8 cellular contexts compared by ENCODE assay signal in genomic region chrY:3002685-3003509, GRCh38.
DNase-seq lines count a peak whose midpoint lies in the region; ATAC-seq, FAIRE-seq and TF ChIP-seq lines count a peak whose summit lies in the region.

No MANE protein-coding gene starts in this region.

- H3K4me3 ChIP-seq in CD4-positive, alpha-beta memory T cell (ENCODE audit: low read length in 2 of 2) = peak overlapping the region; percentile 45 to 61
- H3K4me3 ChIP-seq in HepG2 (replicated peaks in 1 of 3; ENCODE audit: insufficient read depth in 1 of 3, low read depth in 2 of 3, low read length in 3 of 3) (peak overlapping the region; percentile 58 to 67 (median 64)), brain microvascular endothelial cell (ENCODE audit: low read depth, low read length) (no peak overlapping the region)

- TF ChIP-seq EP300 in HepG2 (IDR thresholded peaks at IDR 0.05; ENCODE audit: low read depth in 2 of 2, low read length in 2 of 2) (no peak), HepG2 (CRISPR knock-in tag; IDR thresholded peaks at IDR 0.05; ENCODE audit: borderline replicate concordance) (no peak)

- no peaks in the 10 kb centered on the region for H3K27me3 ChIP-seq in CD4-positive, alpha-beta memory T cell (ENCODE audit: insufficient read depth, low read length)
- H3K27me3 ChIP-seq in HepG2 (ENCODE audit: control insufficient read depth in 1 of 2, insufficient read depth in 2 of 2, low read length in 2 of 2) (no peaks in the 10 kb centered on the region; a peak in 1 of 5 replicates), brain microvascular endothelial cell (replicated peaks) (no peaks in the 10 kb centered on the region)

- no peaks in the 10 kb centered on the region for H4K20me1 ChIP-seq in HepG2 (ENCODE audit: insufficient read depth, low read length)

- peaks cover 55% of the 10 kb centered on the region for H3K4me1 ChIP-seq in CD4-positive, alpha-beta memory T cell (ENCODE audit: insufficient read depth, low read length)
- H3K4me1 ChIP-seq in HepG2 (ENCODE audit: insufficient read depth, low read length) = peaks cover 29% of the 10 kb centered on the region

- peak overlapping the region; percentile 94 for H2AFZ ChIP-seq in HepG2 (ENCODE audit: low read length)

- H3K27ac ChIP-seq in CD4-positive, alpha-beta memory T cell (ENCODE audit: low read depth, low read length) = peak overlapping the region; percentile 78
- H3K27ac ChIP-seq in HepG2 (ENCODE audit: extremely low read length, insufficient read depth, low read length) = no peak overlapping the region
- H3K27ac ChIP-seq in brain microvascular endothelial cell = no peak overlapping the region

- CTCF ChIA-PET in CD4-positive, alpha-beta memory T cell (lab: Charles Lee; ENCODE audit: partially characterized antibody) = interaction anchor here (0.9 kb wide), 1 partner anchor 9 kb away, joined by 4 read pairs; no protein-coding TSS in a partner anchor
- CTCF ChIA-PET in activated CD4-positive, alpha-beta memory T cell treated with anti-CD3 and anti-CD28 coated beads for 36 hours (lab: Charles Lee) = no interaction called here
- CTCF ChIA-PET in HepG2 (lab: Yijun Ruan, JAX; ENCODE audit: low intra/inter-chr PET ratio, low total read pairs) = no interaction called here

- H3K4me3 Mint-ChIP-seq in CD4-positive, alpha-beta memory T cell = peak overlapping the region in 2 of 8 donors; percentile 94 to 97
- peak overlapping the region; percentile 78 for H3K4me3 Mint-ChIP-seq in activated CD4-positive, alpha-beta memory T cell treated with anti-CD3 and anti-CD28 coated beads for 36 hours

- POLR2A ChIA-PET in CD4-positive, alpha-beta memory T cell (lab: Charles Lee; ENCODE audit: partially characterized antibody) = interaction anchor here (2.7 to 2.8 kb wide), 2 partner anchors 66 to 68 kb away, joined by 9 to 19 read pairs; partner anchors contain the start of gene ZFY
- POLR2A ChIA-PET in activated CD4-positive, alpha-beta memory T cell treated with anti-CD3 and anti-CD28 coated beads for 36 hours (lab: Charles Lee) = no interaction called here
- POLR2A ChIA-PET in HepG2 (lab: Yijun Ruan, JAX) = no interaction called here

- in situ Hi-C loops in HepG2 (cut with HindIII; ENCODE audit: extremely low pct_ligation_motif_present, low pct_unique_long_range_greater_than_20kb) = no loop called here
- in situ Hi-C loops in brain microvascular endothelial cell (cut with HindIII; ENCODE audit: low pct_ligation_motif_present, low sequenced_read_pairs) = no loop called here

- ATAC-seq in HG02798 (IDR thresholded peaks at IDR 0.05; ENCODE audit: poor library complexity, unreplicated experiment) (peak; percentile 50), HepG2 (peak; percentile 79)

- no peaks in the 10 kb centered on the region for H3K36me3 ChIP-seq in CD4-positive, alpha-beta memory T cell (ENCODE audit: insufficient read depth, low read length)
- H3K36me3 ChIP-seq in HepG2 (replicated peaks in 1 of 2; ENCODE audit: control insufficient read depth in 1 of 2, insufficient read depth in 2 of 2, low read length in 2 of 2) (no peaks in the 10 kb centered on the region), brain microvascular endothelial cell (replicated peaks) (no peaks in the 10 kb centered on the region)

- peak overlapping the region; percentile 62; the same call in 1 of the 2 replicates for H3K9ac ChIP-seq in HepG2 (ENCODE audit: insufficient read depth, low read depth, low read length)

- TF ChIP-seq RAD21 in HepG2 (CRISPR knock-in tag; IDR thresholded peaks at IDR 0.05) = no peak

- no TSS peak for BruUV-seq in HepG2 (replicated peaks; lab: Mats Ljungman, UMichigan)

- DNase-seq in CD4-positive, alpha-beta memory T cell = peak in 1 of 5 donors; percentile 34
- peak; percentile 14 for DNase-seq in activated CD4-positive, alpha-beta memory T cell treated with anti-CD3 and anti-CD28 coated beads for 36 hours
- DNase-seq in HepG2 (ENCODE audit: low spot score) (no peak), SIG-M5 treated with dmso at 0.1 percent for 504 hours (lab: John Stamatoyannopoulos, UW; ENCODE audit: unreplicated experiment) (no peak), NCI-H2029 (lab: John Stamatoyannopoulos, UW) (no peak), NCI-H2081 (lab: John Stamatoyannopoulos, UW) (no peak), brain microvascular endothelial cell (no peak)

- 2% methylated on average over 10 of the region's 15 CpGs for WGBS in HepG2 (ENCODE audit: low lambda C conversion rate)

- TF ChIP-seq POLR2A in HepG2 (IDR thresholded peaks at IDR 0.05; ENCODE audit: insufficient read depth in 1 of 2, low read depth in 2 of 2, low read length in 2 of 2) = no peak

- TF ChIP-seq CTCF in HepG2 (CRISPR knock-in tag; IDR thresholded peaks at IDR 0.05) (no peak), brain microvascular endothelial cell (IDR thresholded peaks at IDR 0.05; ENCODE audit: low read depth, low read length, missing control alignments) (no peak)

- no peaks in the 10 kb centered on the region for H3K9me3 ChIP-seq in CD4-positive, alpha-beta memory T cell (ENCODE audit: control insufficient read depth in 1 of 2, low read length in 2 of 2)
- no peaks in the 10 kb centered on the region for H3K9me3 ChIP-seq in HepG2 (ENCODE audit: low read length)

- peak overlapping the region; percentile 71 for H3K4me2 ChIP-seq in HepG2 (ENCODE audit: low read depth, low read length)

- H3K79me2 ChIP-seq in HepG2 (ENCODE audit: insufficient read depth, low read length) = no peaks in the 10 kb centered on the region

- intact Hi-C loops in CD4-positive, alpha-beta memory T cell (cut with micrococcal nuclease) = loop anchor here (1.0 kb wide), 1 partner anchor 17 kb away; no protein-coding TSS in a partner anchor
- intact Hi-C loops in activated CD4-positive, alpha-beta memory T cell treated with anti-CD3 and anti-CD28 coated beads for 36 hours (cut with micrococcal nuclease) = loop anchor here (5.0 kb wide), 2 partner anchors 51 to 146 kb away; no protein-coding TSS in a partner anchor
- intact Hi-C loops in HepG2 (cut with micrococcal nuclease; ENCODE audit: unreplicated experiment) = no loop called here

- H3K9me3 Mint-ChIP-seq in CD4-positive, alpha-beta memory T cell = no peaks in the 10 kb centered on the region
- no peaks in the 10 kb centered on the region for H3K9me3 Mint-ChIP-seq in activated CD4-positive, alpha-beta memory T cell treated with anti-CD3 and anti-CD28 coated beads for 36 hours

- peaks cover 0 to 12% of the 10 kb centered on the region in 2 donors for H3K36me3 Mint-ChIP-seq in CD4-positive, alpha-beta memory T cell
- H3K36me3 Mint-ChIP-seq in activated CD4-positive, alpha-beta memory T cell treated with anti-CD3 and anti-CD28 coated beads for 36 hours = peaks cover under 1% of the 10 kb centered on the region

- H3K4me1 Mint-ChIP-seq in CD4-positive, alpha-beta memory T cell = peaks cover 0 to 77% (median 19%) of the 10 kb centered on the region in 4 donors
- peaks cover 45% of the 10 kb centered on the region for H3K4me1 Mint-ChIP-seq in activated CD4-positive, alpha-beta memory T cell treated with anti-CD3 and anti-CD28 coated beads for 36 hours (ENCODE audit: low read depth)

- no peaks in the 10 kb centered on the region for H3K27me3 Mint-ChIP-seq in CD4-positive, alpha-beta memory T cell
- H3K27me3 Mint-ChIP-seq in activated CD4-positive, alpha-beta memory T cell treated with anti-CD3 and anti-CD28 coated beads for 36 hours = no peaks in the 10 kb centered on the region

- peak overlapping the region in 2 of 7 donors; percentile 97 to 98 for H3K27ac Mint-ChIP-seq in CD4-positive, alpha-beta memory T cell
- H3K27ac Mint-ChIP-seq in activated CD4-positive, alpha-beta memory T cell treated with anti-CD3 and anti-CD28 coated beads for 36 hours = peak overlapping the region; percentile 88

- FAIRE-seq in HepG2 (lab: Jason Lieb, UNC) = no peak

TF ChIP-seq in HepG2, 621 proteins besides CTCF, POLR2A, EP300 and RAD21:
- TF ChIP-seq ATF6 (CRISPR knock-in tag; conservative IDR thresholded peaks at IDR 0.05) = no peak
- no peak for TF ChIP-seq NFIB (CRISPR knock-in tag; IDR thresholded peaks at IDR 0.05; ENCODE audit: borderline replicate concordance)
- 0 out of 2 replicates have a peak, but pooled peaks have one; percentile 10 for TF ChIP-seq SAP130 (CRISPR knock-in tag; IDR thresholded peaks at IDR 0.05; ENCODE audit: low read depth)
